ENCODE assay signal across 12 cellular contexts in genomic region chr3:48492461-48493202, GRCh38. TPM values are rescaled to one million over a fixed set of nuclear protein-coding genes. Genes with fewer than 3 reads are reported as not detected.
DNase-seq lines count a peak whose midpoint lies in the region; ATAC-seq and TF ChIP-seq lines count a peak whose summit lies in the region.
"Had no signal": no experiment of that assay in that cellular context is flagged by ENCODE, and none has a peak within 500 bp of the region (broad histone marks: within the 10 kb centered on the region; RNA-seq: fewer than 3 reads in every experiment).

No MANE protein-coding gene starts in this region.

- H3K27me3 Mint-ChIP-seq in effector memory CD8-positive, alpha-beta T cell: no peaks in the 10 kb centered on the region
- H3K27me3 Mint-ChIP-seq: CD8-positive, alpha-beta memory T cell; natural killer cell treated with Interleukin-12 subunit alpha and Interleukin-12 subunit beta and Interleukin-15 and Interleukin-18, amount 100 ng/mL, for 72 hours had no signal

- no peaks in the 10 kb centered on the region for H3K27me3 ChIP-seq in OCI-LY3 (ENCODE audit: low read depth, low read length)

- no peaks in the 10 kb centered on the region for H3K4me1 Mint-ChIP-seq in effector memory CD8-positive, alpha-beta T cell (ENCODE audit: low read depth in 2 of 2)

- H4K20me1 ChIP-seq in OCI-LY3 (ENCODE audit: insufficient read depth, low read length): no peaks in the 10 kb centered on the region

- peak; percentile 49 for DNase-seq in H4 (ENCODE audit: low spot score)
- DNase-seq in effector memory CD8-positive, alpha-beta T cell: no peak
- DNase-seq in SHP77 treated with DMSO at 0.1 percent for 48 hours (lab: John Stamatoyannopoulos, UW): no peak
- no peak for DNase-seq in erythroblast (lab: John Stamatoyannopoulos, UW)
- no peak for DNase-seq in activated effector memory CD4-positive, alpha-beta T cell treated with Interleukin-2 at 50 U/mL for 16 hours
- DNase-seq: activated CD4-positive, alpha-beta T cell treated with anti-CD3 and anti-CD28 coated beads, Interleukin-2, amount 50 U/mL, for 4 hours; CD8-positive, alpha-beta memory T cell; SHP77 had no signal

- no peaks in the 10 kb centered on the region for H3K9me3 Mint-ChIP-seq in effector memory CD8-positive, alpha-beta T cell
- H3K9me3 Mint-ChIP-seq: CD8-positive, alpha-beta memory T cell; natural killer cell treated with Interleukin-12 subunit alpha and Interleukin-12 subunit beta and Interleukin-15 and Interleukin-18, amount 100 ng/mL, for 72 hours had no signal

- H3K9ac ChIP-seq in OCI-LY3 (ENCODE audit: low read length): peak overlapping the region; percentile 12; the same call in 1 of the 2 replicates

- H2AFZ ChIP-seq in OCI-LY3 (ENCODE audit: low read depth, low read length): peak overlapping the region; percentile 70

- ATAC-seq in effector memory CD8-positive, alpha-beta T cell (replicated peaks): peak; percentile 29
- no peak for ATAC-seq in GM18502 (IDR thresholded peaks at IDR 0.05; ENCODE audit: poor library complexity, unreplicated experiment)
- ATAC-seq: natural killer cell treated with Interleukin-12 subunit alpha and Interleukin-12 subunit beta and Interleukin-15 and Interleukin-18, amount 100 ng/mL, for 72 hours had no signal

- no peak overlapping the region for H3K4me3 Mint-ChIP-seq in effector memory CD8-positive, alpha-beta T cell
- H3K4me3 Mint-ChIP-seq: CD8-positive, alpha-beta memory T cell; natural killer cell treated with Interleukin-12 subunit alpha and Interleukin-12 subunit beta and Interleukin-15 and Interleukin-18, amount 100 ng/mL, for 72 hours had no signal

- H3K9me3 ChIP-seq in OCI-LY3 (ENCODE audit: insufficient read depth, low read length): no peaks in the 10 kb centered on the region

- peak overlapping the region; percentile 24 for H3K4me3 ChIP-seq in OCI-LY3 (ENCODE audit: low read length)
- H3K4me3 ChIP-seq in skin epidermis: no peak overlapping the region

- no peaks in the 10 kb centered on the region for H3K79me2 ChIP-seq in OCI-LY3 (ENCODE audit: low read length)

- no peak for TF ChIP-seq POLR2A in erythroblast (IDR thresholded peaks at IDR 0.05; ENCODE audit: low read length)

- H3K4me1 ChIP-seq in OCI-LY3 (ENCODE audit: low read length): peaks cover 13% of the 10 kb centered on the region

- peak overlapping the region; percentile 64 for H3K4me2 ChIP-seq in OCI-LY3 (ENCODE audit: low read length)

- H3K27ac ChIP-seq in OCI-LY3 (ENCODE audit: low read length): peak overlapping the region; percentile 37
- H3K27ac ChIP-seq in skin epidermis: peak overlapping the region in 18 of 21 experiments; percentile 0 to 75 (median 50)

- TF ChIP-seq CTCF in OCI-LY3 (IDR thresholded peaks at IDR 0.05; ENCODE audit: low read depth, low read length): no peak

- H3K36me3 ChIP-seq in OCI-LY3 (replicated peaks; ENCODE audit: low read depth, low read length): no peaks in the 10 kb centered on the region

- H3K27ac Mint-ChIP-seq in effector memory CD8-positive, alpha-beta T cell: no peak overlapping the region
- H3K27ac Mint-ChIP-seq: natural killer cell treated with Interleukin-12 subunit alpha and Interleukin-12 subunit beta and Interleukin-15 and Interleukin-18, amount 100 ng/mL, for 72 hours had no signal

- H3K36me3 Mint-ChIP-seq in effector memory CD8-positive, alpha-beta T cell (ENCODE audit: insufficient read depth): peaks cover 17% of the 10 kb centered on the region
- H3K36me3 Mint-ChIP-seq: natural killer cell treated with Interleukin-12 subunit alpha and Interleukin-12 subunit beta and Interleukin-15 and Interleukin-18, amount 100 ng/mL, for 72 hours had no signal

RNA-seq across cellular contexts. Expression of gene SHISA5, which starts 11.3 kb away (rescaled TPM):
- total RNA-seq in H4 (2014; rRNA removed; shearing (Covaris generic)): 100 and 108 TPM in 2 replicates

RNA-seq across cellular contexts. Expression of gene ATRIP, which starts 46.1 kb away (rescaled TPM):
- total RNA-seq in H4 (2014; rRNA removed; shearing (Covaris generic)): 5.3 and 5.7 TPM in 2 replicates

RNA-seq across cellular contexts. Expression of gene TMA7, which starts 52.6 kb away (rescaled TPM):
- total RNA-seq in H4 (2014; rRNA removed; shearing (Covaris generic)): 502 and 627 TPM in 2 replicates

RNA-seq across cellular contexts. Expression of gene CCDC51, which starts 52.7 kb away (rescaled TPM):
- total RNA-seq in H4 (2014; rRNA removed; shearing (Covaris generic)): 23.3 and 28.6 TPM in 2 replicates
